ENCODE assay signal across 2 cellular contexts in genomic region chr7:92926697-92927044, GRCh38.
TF ChIP-seq lines count a peak whose summit lies in the region.

No MANE protein-coding gene starts in this region.

TF ChIP-seq in K562, 482 proteins besides CTCF, POLR2A, EP300 and RAD21 (continued from another document):
- TF ChIP-seq ARID3B (CRISPR knock-in tag; IDR thresholded peaks at IDR 0.05; ENCODE audit: borderline replicate concordance), result no peak

TF ChIP-seq in SK-N-SH treated with all-trans-retinoic acid at 6 μM for 48 hours, 23 proteins besides CTCF, POLR2A, EP300 and RAD21 (continued from another document):
- TF ChIP-seq PATZ1 (CRISPR knock-in tag; IDR thresholded peaks at IDR 0.05; ENCODE audit: borderline replicate concordance), result no peak
- TF ChIP-seq ARNTL (CRISPR knock-in tag; IDR thresholded peaks at IDR 0.05; ENCODE audit: borderline replicate concordance, low read depth), result no peak
